Comparison of ENCODE assay signal across 9 cellular contexts in the genomic region with DNA sequence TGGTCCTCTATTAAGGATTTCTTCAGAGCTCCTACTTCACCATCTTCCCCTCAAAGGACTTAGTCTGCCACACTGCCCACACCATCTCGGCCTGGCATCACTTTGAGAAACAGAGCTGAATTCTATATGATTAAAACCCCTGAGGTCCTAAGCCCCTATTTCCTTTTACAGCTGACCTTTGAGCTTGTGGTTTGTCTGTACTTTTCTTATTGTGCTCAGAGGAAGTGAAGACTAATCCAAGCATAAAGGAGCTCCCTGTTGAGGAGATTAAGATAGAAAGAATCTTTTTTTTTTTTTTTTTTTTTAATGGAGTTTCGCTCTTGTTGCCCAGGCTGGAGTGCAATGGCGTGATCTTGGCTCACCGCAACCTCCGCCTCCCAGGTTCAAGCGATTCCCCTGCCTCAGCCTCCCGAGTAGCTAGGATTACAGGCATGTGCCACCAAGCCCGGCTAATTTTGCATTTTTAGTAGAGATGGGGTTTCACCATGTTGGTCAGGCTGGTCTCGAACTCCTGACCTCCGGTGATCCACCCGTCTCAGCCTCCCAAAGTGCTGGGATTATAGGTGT. TPM values are rescaled to one million over a fixed set of nuclear protein-coding genes. Genes with fewer than 3 reads are reported as not detected.
DNase-seq lines count a peak whose midpoint lies in the region; FAIRE-seq and TF ChIP-seq lines count a peak whose summit lies in the region.
"Not testable (repeated sequence)": the region's sequence is repeated elsewhere in the genome, so short reads cannot be mapped to it uniquely, and the experiment has no call there.
"Had no signal": no experiment of that assay in that cellular context is flagged by ENCODE, and none has a peak within 500 bp of the region (broad histone marks: within the 10 kb centered on the region; RNA-seq: fewer than 3 reads in every experiment).

No MANE protein-coding gene starts in this region.

- H3K9me3 Mint-ChIP-seq in HFFc6 = not testable (repeated sequence)

- DNase-seq in A172 (ENCODE audit: low spot score) (peak; percentile 32), HFFc6 (peak; percentile 25), NCI-H226 (peak; percentile 42), SK-MEL-5 (ENCODE audit: low read depth, low spot score) (peak; percentile 97), astrocyte of the cerebellum (ENCODE audit: low read depth) (peak; percentile 9), foreskin melanocyte (peak; percentile 93), pulmonary artery endothelial cell (ENCODE audit: low read depth, low spot score) (peak; percentile 19)
- DNase-seq in GM12891 (ENCODE audit: insufficient read length, low spot score) = not testable (repeated sequence)

- not testable (repeated sequence) for H3K4me3 ChIP-seq in astrocyte of the cerebellum (ENCODE audit: low read depth, low read length)

- H3K27me3 Mint-ChIP-seq in HFFc6 (ENCODE audit: insufficient read depth) = not testable (repeated sequence)

- not testable (repeated sequence) for FAIRE-seq in GM12891 (lab: Jason Lieb, UNC)

- 0 out of 2 replicates have a peak overlapping the region, but pooled peaks have one; percentile 34 for H3K27ac Mint-ChIP-seq in HFFc6

- H3K4me3 Mint-ChIP-seq in HFFc6 = not testable (repeated sequence)

- in situ Hi-C loops in SK-MEL-5 (cut with HindIII; ENCODE audit: low pct_unique_long_range_greater_than_20kb, low sequenced_read_pairs); astrocyte of the cerebellum (cut with HindIII; ENCODE audit: low sequenced_read_pairs): not testable (repeated sequence)

- peaks cover 82% of the 10 kb centered on the region for H3K4me1 Mint-ChIP-seq in HFFc6 (ENCODE audit: low read depth)

- not testable (repeated sequence) for H3K36me3 Mint-ChIP-seq in HFFc6 (ENCODE audit: low read depth)

- TF ChIP-seq CTCF in HFFc6 (IDR thresholded peaks at IDR 0.05); astrocyte of the cerebellum (IDR thresholded peaks at IDR 0.05; ENCODE audit: low read depth, low read length, missing control alignments): not testable (repeated sequence)

- TF ChIP-seq POLR2A in GM12891 (IDR thresholded peaks at IDR 0.05; ENCODE audit: low read depth, low read length) = not testable (repeated sequence)

TF ChIP-seq in GM12891, 5 proteins besides CTCF, POLR2A, EP300 and RAD21:
- peak; percentile 51; the same call in 1 of the 2 replicates for TF ChIP-seq SPI1 (IDR thresholded peaks at IDR 0.05; ENCODE audit: low read depth, low read length)

RNA-seq across cellular contexts. Expression of gene CA12, which starts 38.6 kb away (rescaled TPM):
- 0.45 and 1.3 TPM in 2 replicates for total RNA-seq in A172 (2014; rRNA removed; shearing (Covaris generic))
- polyA plus RNA-seq in GM12891 (2012; ENCODE audit: low read depth, missing spikeins) = not detected
- 10 to 100 TPM in 4 of 6 experiments, 1 to 10 TPM in 2; 8.3 to 18.2 (median 15.8) TPM for total RNA-seq in HFFc6 (2021; fragmentation: NEBNext Ultra II Directional; extraction: Animal tissue kit (Norgen Biotek cat#: 25700))
- 17.4 and 19.2 TPM in 2 replicates for total RNA-seq in SK-MEL-5 (2014; rRNA removed; shearing (Covaris generic))
- 31.7 and 44.3 TPM in 2 replicates for polyA plus RNA-seq in SK-MEL-5 (2015; cell fraction: cytosol; rRNA removed)
- polyA plus RNA-seq in SK-MEL-5 (2015; cell fraction: nucleus; rRNA removed) = 7.9 and 11.0 TPM in 2 replicates
- 2.0 and 2.5 TPM in 2 replicates for total RNA-seq in pulmonary artery endothelial cell
- total RNA-seq: T-helper 1 cell treated with Interleukin-12 subunit alpha and Interleukin-12 subunit beta and Interleukin-4 antibody, amounts not matched to agents 30 ng/mL and 1 ng/mL, for 36 hours had no signal
